In the genomic region with DNA sequence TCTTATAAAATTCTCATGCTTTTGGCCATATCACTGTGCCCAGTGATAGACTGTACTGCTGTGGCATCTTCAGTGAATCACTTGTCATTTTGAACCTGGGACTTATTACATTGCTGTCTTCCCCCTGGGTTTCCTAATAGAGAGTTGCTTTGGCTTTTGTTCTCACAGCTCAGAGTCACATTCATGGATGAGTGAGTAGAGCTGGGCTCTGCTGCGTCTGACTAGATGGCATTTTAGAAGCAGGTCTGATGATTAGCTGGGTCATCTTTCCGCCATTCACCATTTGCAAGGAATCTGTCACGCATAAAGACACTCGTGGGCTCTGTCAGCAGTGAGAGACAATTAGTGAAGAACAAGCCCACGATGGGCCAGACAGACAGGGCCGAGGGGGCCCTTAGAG, we compare ENCODE assay signal across 26 cellular contexts.
DNase-seq lines count a peak whose midpoint lies in the region; ATAC-seq and TF ChIP-seq lines count a peak whose summit lies in the region.
"Had no signal": no experiment of that assay in that cellular context is flagged by ENCODE, and none has a peak within 500 bp of the region (broad histone marks: within the 10 kb centered on the region; RNA-seq: fewer than 3 reads in every experiment).

No MANE protein-coding gene starts in this region.

- H3F3A ChIP-seq in neural cell (ENCODE audit: insufficient read depth, low read length, poor library complexity, severe bottlenecking) = peaks cover 3% of the 10 kb centered on the region

- TF ChIP-seq CTCF in BE2C (IDR thresholded peaks at IDR 0.05; ENCODE audit: low read depth, low read length) (no peak), neural cell (IDR thresholded peaks at IDR 0.05; ENCODE audit: poor library complexity, severe bottlenecking) (no peak), tibial nerve (IDR thresholded peaks at IDR 0.05) (no peak)

- peak overlapping the region in 10 of 11 experiments; percentile 36 to 80 (median 68); a peak in 20 of 22 replicates for H3K4me2 ChIP-seq in BLaER1 treated with 17β-estradiol and CSF1 and Interleukin-3, amounts not matched to agents 10 nM and 100 nM
- H3K4me2 ChIP-seq in neural cell (ENCODE audit: low read length) = no peak overlapping the region
- H3K4me2 ChIP-seq: GM23338 had no signal

- ATAC-seq in HG03045 (IDR thresholded peaks at IDR 0.05; ENCODE audit: unreplicated experiment) = no peak
- ATAC-seq: Right ventricle myocardium inferior; stimulated activated naive B cell treated with anti-CD40 and anti-IgM and Interleukin-4, amounts not matched to agents 10 μg/mL and 1 μg/mL and 100 μg/mL, for 72 hours; upper lobe of right lung had no signal

- no peaks in the 10 kb centered on the region for H3K36me3 ChIP-seq in BE2C
- H3K36me3 ChIP-seq in BLaER1 treated with 17β-estradiol and CSF1 and Interleukin-3, amounts not matched to agents 10 nM and 100 nM = peaks cover 0 to 7% (median 0%) of the 10 kb centered on the region in 11 experiments; a peak in 5 of 22 replicates
- no peaks in the 10 kb centered on the region for H3K36me3 ChIP-seq in neural cell (ENCODE audit: insufficient read depth, low read length)
- peaks cover 0 to 5% (median 0%) of the 10 kb centered on the region in 3 donors for H3K36me3 ChIP-seq in tibial nerve
- H3K36me3 ChIP-seq: adrenal gland, neutrophil, prostate gland, upper lobe of right lung had no signal

- H3K27me3 ChIP-seq in BE2C (no peaks in the 10 kb centered on the region), neural cell (ENCODE audit: insufficient read depth, low read depth, low read length) (no peaks in the 10 kb centered on the region), tibial nerve (no peaks in the 10 kb centered on the region)
- H3K27me3 ChIP-seq in BLaER1 treated with 17β-estradiol and CSF1 and Interleukin-3, amounts not matched to agents 10 nM and 100 nM = no peaks in the 10 kb centered on the region
- H3K27me3 ChIP-seq: adrenal gland, esophagus muscularis mucosa, heart left ventricle, neutrophil, upper lobe of right lung had no signal

- H4K20me1 ChIP-seq in BLaER1 treated with 17β-estradiol and CSF1 and Interleukin-3, amounts not matched to agents 10 nM and 100 nM = no peaks in the 10 kb centered on the region
- no peaks in the 10 kb centered on the region for H4K20me1 ChIP-seq in neural cell (ENCODE audit: insufficient read depth)

- no peaks in the 10 kb centered on the region for H3K9me2 ChIP-seq in neural cell (ENCODE audit: insufficient read depth, low read length)

- TF ChIP-seq EP300 in neural cell (conservative IDR thresholded peaks at IDR 0.05; ENCODE audit: poor library complexity, severe bottlenecking) (peak; percentile 59), tibial nerve (IDR thresholded peaks at IDR 0.05) (no peak)

- H3K4me3 ChIP-seq in BE2C (ENCODE audit: low read depth, low read length) = 0 out of 2 replicates have a peak overlapping the region, but pooled peaks have one; percentile 21
- no peak overlapping the region for H3K4me3 ChIP-seq in BLaER1 treated with 17β-estradiol and CSF1 and Interleukin-3, amounts not matched to agents 10 nM and 100 nM
- no peak overlapping the region for H3K4me3 ChIP-seq in neural cell (ENCODE audit: low read length)
- no peak overlapping the region for H3K4me3 ChIP-seq in tibial nerve
- H3K4me3 ChIP-seq: adrenal gland, esophagus muscularis mucosa, GM23338, heart left ventricle, prostate gland, skin epidermis, upper lobe of right lung had no signal

- DNase-seq in BE2C (peak; percentile 25), glomerular visceral epithelial cell (ENCODE audit: extremely low spot score) (peak; percentile 2), NCI-H2107 (lab: John Stamatoyannopoulos, UW) (no peak), tibial nerve (ENCODE audit: low spot score in 2 of 2) (no peak)
- no peak for DNase-seq in stimulated activated CD4-positive, alpha-beta T cell treated with anti-CD3 and anti-CD28 coated beads, Interleukin-2, amount 100 ng/mL, for 24 hours
- DNase-seq: C1 segment of cervical spinal cord; cerebellar nuclear complex; dermis blood vessel endothelial cell; DMS53; foreskin fibroblast; heart left ventricle; NCI-H1048; NCI-H748 treated with DMSO at 0.1 percent for 48 hours; stimulated activated naive B cell treated with anti-CD40 and anti-IgM and Interleukin-4, amounts not matched to agents 10 μg/mL and 1 μg/mL and 100 μg/mL, for 72 hours; T-helper 17 cell; upper lobe of right lung had no signal

- H3K27ac ChIP-seq in BLaER1 treated with 17β-estradiol and CSF1 and Interleukin-3, amounts not matched to agents 10 nM and 100 nM = peak overlapping the region in 9 of 11 experiments; percentile 4 to 58 (median 52); a peak in 16 of 22 replicates
- H3K27ac ChIP-seq in neural cell (ENCODE audit: low read length) (peak overlapping the region; percentile 71), tibial nerve (no peak overlapping the region)
- H3K27ac ChIP-seq: esophagus muscularis mucosa, neutrophil, prostate gland, skin epidermis, upper lobe of right lung had no signal

- H3K4me1 ChIP-seq in BE2C (peaks cover 9% of the 10 kb centered on the region), tibial nerve (peaks cover 0 to 6% (median 2%) of the 10 kb centered on the region in 4 donors)
- H3K4me1 ChIP-seq in BLaER1 treated with 17β-estradiol and CSF1 and Interleukin-3, amounts not matched to agents 10 nM and 100 nM = peaks cover 31 to 53% (median 47%) of the 10 kb centered on the region in 10 experiments
- H3K4me1 ChIP-seq: prostate gland, upper lobe of right lung had no signal

- H3K79me2 ChIP-seq in neural cell (replicated peaks; ENCODE audit: insufficient read depth, low read length) = no peaks in the 10 kb centered on the region

- H3K9me3 ChIP-seq in BE2C (no peaks in the 10 kb centered on the region), neural cell (ENCODE audit: low read length) (no peaks in the 10 kb centered on the region), tibial nerve (no peaks in the 10 kb centered on the region)
- H3K9me3 ChIP-seq in BLaER1 treated with 17β-estradiol and CSF1 and Interleukin-3, amounts not matched to agents 10 nM and 100 nM (replicated peaks in 1 of 11) = peaks cover 5 to 24% (median 14%) of the 10 kb centered on the region in 11 experiments; a peak in 18 of 22 replicates
- H3K9me3 ChIP-seq: adrenal gland, esophagus muscularis mucosa, heart left ventricle, neutrophil, prostate gland, upper lobe of right lung had no signal

- peak overlapping the region; percentile 7 for H2AFZ ChIP-seq in neural cell (ENCODE audit: low read depth, low read length)
- H2AFZ ChIP-seq: GM23338 had no signal

- WGBS in tibial nerve, 2 donors = 74 to 78% methylated on average over 6 of the region's 6 CpGs

- no peak for TF ChIP-seq RAD21 in neural cell (conservative IDR thresholded peaks at IDR 0.05)

- peak overlapping the region in 4 of 11 experiments; percentile 5 to 49 (median 12); a peak in 3 of 22 replicates for H3K9ac ChIP-seq in BLaER1 treated with 17β-estradiol and CSF1 and Interleukin-3, amounts not matched to agents 10 nM and 100 nM
- H3K9ac ChIP-seq in neural cell (ENCODE audit: low read length) = peak overlapping the region; percentile 44

- TF ChIP-seq POLR2A in tibial nerve (IDR thresholded peaks at IDR 0.05) = no peak

TF ChIP-seq in neural cell, 6 proteins besides CTCF, POLR2A, EP300 and RAD21:
- TF ChIP-seq POLR2AphosphoS5 (IDR thresholded peaks at IDR 0.05) (peak; percentile 10), SMC3 (conservative IDR thresholded peaks at IDR 0.05; ENCODE audit: poor library complexity) (no peak)
- TF ChIP-seq, protein P1, sequence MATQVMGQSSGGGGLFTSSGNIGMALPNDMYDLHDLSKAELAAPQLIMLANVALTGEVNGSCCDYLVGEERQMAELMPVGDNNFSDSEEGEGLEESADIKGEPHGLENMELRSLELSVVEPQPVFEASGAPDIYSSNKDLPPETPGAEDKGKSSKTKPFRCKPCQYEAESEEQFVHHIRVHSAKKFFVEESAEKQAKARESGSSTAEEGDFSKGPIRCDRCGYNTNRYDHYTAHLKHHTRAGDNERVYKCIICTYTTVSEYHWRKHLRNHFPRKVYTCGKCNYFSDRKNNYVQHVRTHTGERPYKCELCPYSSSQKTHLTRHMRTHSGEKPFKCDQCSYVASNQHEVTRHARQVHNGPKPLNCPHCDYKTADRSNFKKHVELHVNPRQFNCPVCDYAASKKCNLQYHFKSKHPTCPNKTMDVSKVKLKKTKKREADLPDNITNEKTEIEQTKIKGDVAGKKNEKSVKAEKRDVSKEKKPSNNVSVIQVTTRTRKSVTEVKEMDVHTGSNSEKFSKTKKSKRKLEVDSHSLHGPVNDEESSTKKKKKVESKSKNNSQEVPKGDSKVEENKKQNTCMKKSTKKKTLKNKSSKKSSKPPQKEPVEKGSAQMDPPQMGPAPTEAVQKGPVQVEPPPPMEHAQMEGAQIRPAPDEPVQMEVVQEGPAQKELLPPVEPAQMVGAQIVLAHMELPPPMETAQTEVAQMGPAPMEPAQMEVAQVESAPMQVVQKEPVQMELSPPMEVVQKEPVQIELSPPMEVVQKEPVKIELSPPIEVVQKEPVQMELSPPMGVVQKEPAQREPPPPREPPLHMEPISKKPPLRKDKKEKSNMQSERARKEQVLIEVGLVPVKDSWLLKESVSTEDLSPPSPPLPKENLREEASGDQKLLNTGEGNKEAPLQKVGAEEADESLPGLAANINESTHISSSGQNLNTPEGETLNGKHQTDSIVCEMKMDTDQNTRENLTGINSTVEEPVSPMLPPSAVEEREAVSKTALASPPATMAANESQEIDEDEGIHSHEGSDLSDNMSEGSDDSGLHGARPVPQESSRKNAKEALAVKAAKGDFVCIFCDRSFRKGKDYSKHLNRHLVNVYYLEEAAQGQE (IDR thresholded peaks at IDR 0.05; ENCODE audit: borderline replicate concordance) = no peak

Comparison
In these comparisons a context has a peak if more than half of its experiments do, and no peak if none do; other contexts are left out.
1. DNase-seq: peak in BE2C (single experiment) and glomerular visceral epithelial cell (single experiment); none in NCI-H2107 (single experiment), tibial nerve (0 of 2) and stimulated activated CD4-positive, alpha-beta T cell treated with anti-CD3 and anti-CD28 coated beads, Interleukin-2, amount 100 ng/mL, for 24 hours (0 of 2).
2. H3K27ac ChIP-seq: peak in BLaER1 treated with 17β-estradiol and CSF1 and Interleukin-3, amounts not matched to agents 10 nM and 100 nM (9 of 11) and neural cell (single experiment); none in tibial nerve (0 of 4).